ENCODE assay signal across 22 cellular contexts in the genomic region with DNA sequence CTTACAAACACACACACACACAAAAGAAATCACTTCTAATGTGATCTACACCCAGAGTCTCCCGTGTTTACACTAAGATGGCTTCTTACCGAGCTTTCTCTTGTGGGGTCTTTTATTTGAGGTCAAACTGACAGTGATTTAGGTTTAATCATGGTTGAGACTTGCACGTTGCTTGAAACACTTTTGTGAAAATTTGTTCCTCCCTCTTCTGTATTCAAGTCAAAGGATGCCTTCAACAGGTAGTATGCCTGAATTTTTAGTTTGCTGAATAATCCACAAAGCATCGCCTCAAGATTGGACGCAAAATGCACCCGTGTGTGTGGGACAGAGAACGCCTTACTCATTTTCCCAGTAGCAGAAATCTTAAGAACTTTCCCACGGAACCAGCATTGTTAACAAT. TPM values are rescaled to one million over a fixed set of nuclear protein-coding genes. Genes with fewer than 3 reads are reported as not detected.
A peak's percentile ranks its signal among the peaks of the same experiment; 100 is the strongest.
DNase-seq lines count a peak whose midpoint lies in the region; ATAC-seq, FAIRE-seq and TF ChIP-seq lines count a peak whose summit lies in the region.
"Had no signal": no experiment of that assay in that cellular context is flagged by ENCODE, and none has a peak within 500 bp of the region (broad histone marks: within the 10 kb centered on the region; RNA-seq: fewer than 3 reads in every experiment).

No MANE protein-coding gene starts in this region.

- H3K4me3 Mint-ChIP-seq in nephron progenitor cell: peak overlapping the region; percentile 3
- H3K4me3 Mint-ChIP-seq: CD4-positive, alpha-beta memory T cell had no signal

- no peak for TF ChIP-seq EP300 in tibial nerve (IDR thresholded peaks at IDR 0.05)

- intact Hi-C loops in posterior vena cava (cut with DNase I): no loop called here

- H3K4me1 ChIP-seq in tibial nerve: peaks cover 0 to 39% (median 5%) of the 10 kb centered on the region in 4 donors
- H3K4me1 ChIP-seq: A549, BE2C, SJCRH30 had no signal

- H3K27me3 Mint-ChIP-seq in nephron progenitor cell (ENCODE audit: low read depth, poor library complexity): peaks cover 5% of the 10 kb centered on the region

- peaks cover 5% of the 10 kb centered on the region for H3K36me3 Mint-ChIP-seq in nephron progenitor cell (ENCODE audit: low read depth)

- no peaks in the 10 kb centered on the region for H3K36me3 ChIP-seq in SK-N-MC (ENCODE audit: insufficient read depth, low read length)
- H3K36me3 ChIP-seq in tibial nerve: no peaks in the 10 kb centered on the region
- H3K36me3 ChIP-seq: BE2C, SJCRH30 had no signal

- TF ChIP-seq CTCF in nephron progenitor cell (IDR thresholded peaks at IDR 0.05): no peak
- TF ChIP-seq CTCF in tibial nerve (IDR thresholded peaks at IDR 0.05): no peak

- no peak for DNase-seq in GM18507 (ENCODE audit: extremely low spot score, insufficient read length, low read depth)
- no peak for DNase-seq in SK-N-MC (ENCODE audit: low read depth, low spot score)
- DNase-seq in nephron progenitor cell: no peak
- DNase-seq in tibial nerve (ENCODE audit: low spot score in 2 of 2): no peak
- DNase-seq in posterior vena cava (ENCODE audit: low spot score): no peak
- no peak for DNase-seq in activated CD4-positive, alpha-beta T cell treated with anti-CD3 and anti-CD28 coated beads, Interleukin-2, amount 50 U/mL, for 1 hour
- DNase-seq: BE2C; CD4-positive, alpha-beta memory T cell; DND-41; MM.1S; NCI-H1092; NCI-H1436; NCI-H2029; NCI-H226; NCI-H510A treated with DMSO at 0.1 percent for 48 hours; NCI-H82; SJCRH30 had no signal

- H3K27me3 ChIP-seq in tibial nerve: no peaks in the 10 kb centered on the region
- H3K27me3 ChIP-seq: BE2C, SJCRH30 had no signal

- peak overlapping the region; percentile 99 for H3K27ac ChIP-seq in SK-N-MC
- H3K27ac ChIP-seq in tibial nerve: peak overlapping the region in 3 of 4 donors; percentile 21 to 99 (median 97)
- H3K27ac ChIP-seq: A549, SJCRH30 had no signal

- H3K9me3 Mint-ChIP-seq in nephron progenitor cell: peaks cover 10% of the 10 kb centered on the region

- WGBS in tibial nerve, 2 donors: 46 to 54% methylated on average over 8 of the region's 8 CpGs

- no peak overlapping the region for H3K27ac Mint-ChIP-seq in nephron progenitor cell
- H3K27ac Mint-ChIP-seq: CD4-positive, alpha-beta memory T cell had no signal

- peak overlapping the region; percentile 68 for H3K9ac ChIP-seq in SK-N-MC (ENCODE audit: insufficient read length)

- ATAC-seq in HG02763 (IDR thresholded peaks at IDR 0.05; ENCODE audit: unreplicated experiment): no peak
- ATAC-seq: A549, K562 had no signal

- H3K9me3 ChIP-seq in SK-N-MC (ENCODE audit: low read depth, low read length): no peaks in the 10 kb centered on the region
- H3K9me3 ChIP-seq in tibial nerve: no peaks in the 10 kb centered on the region
- H3K9me3 ChIP-seq: A549, BE2C, SJCRH30 had no signal

- H3K4me3 ChIP-seq in SK-N-MC (peak overlapping the region; percentile 58), tibial nerve (no peak overlapping the region)
- H3K4me3 ChIP-seq: A549, K562, SJCRH30 had no signal

- peak; percentile 29 for FAIRE-seq in GM18507 (lab: Jason Lieb, UNC)
- FAIRE-seq: A549, GM12892, K562, RCC 7860 had no signal

- TF ChIP-seq POLR2A in tibial nerve (IDR thresholded peaks at IDR 0.05): no peak

- H3K4me1 Mint-ChIP-seq in nephron progenitor cell: peaks cover 63% of the 10 kb centered on the region

RNA-seq across cellular contexts. Expression of gene ZNF516, which starts 4.0 kb away (rescaled TPM):
- total RNA-seq in tibial nerve: 10 to 100 TPM; 31.4 to 63.0 (median 45.5) TPM
- 10 to 100 TPM; 24.3 to 32.5 TPM for total RNA-seq in posterior vena cava
